Comparison of ENCODE assay signal across 21 cellular contexts in the genomic region with DNA sequence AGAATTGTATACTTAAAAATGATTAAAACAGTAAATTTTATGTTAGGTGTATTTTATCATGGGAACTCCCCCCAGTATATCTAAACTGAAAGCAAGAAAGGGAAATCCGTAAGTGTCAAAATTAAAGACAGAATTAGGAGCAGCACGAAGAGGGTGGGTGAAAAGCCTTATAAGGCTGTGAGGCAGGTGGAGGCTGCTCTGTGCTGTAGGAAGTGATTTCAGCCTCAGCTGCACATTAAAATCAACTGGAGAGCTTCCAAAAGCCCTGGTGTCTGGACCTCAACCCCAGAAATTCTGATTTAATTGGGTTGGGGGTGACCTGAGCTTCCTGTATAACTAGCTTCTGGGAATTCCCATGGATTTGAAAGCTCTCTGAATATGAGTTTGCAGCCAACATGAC.
DNase-seq lines count a peak whose midpoint lies in the region; ATAC-seq, FAIRE-seq and TF ChIP-seq lines count a peak whose summit lies in the region.
"Had no signal": no experiment of that assay in that cellular context is flagged by ENCODE, and none has a peak within 500 bp of the region (broad histone marks: within the 10 kb centered on the region; RNA-seq: fewer than 3 reads in every experiment).

No MANE protein-coding gene starts in this region.

- CTCF ChIA-PET in endothelial cell of umbilical vein (lab: Charles Lee), result no interaction called here

- intact Hi-C loops in endothelial cell of umbilical vein (cut with micrococcal nuclease) (no loop called here), aorta (cut with DNase I) (no loop called here)

- H3K4me2 ChIP-seq in endothelial cell of umbilical vein (ENCODE audit: insufficient read depth, low read length), result no peak overlapping the region
- H3K4me2 ChIP-seq: KMS-11 had no signal

- H3K27me3 Mint-ChIP-seq in naive thymus-derived CD8-positive, alpha-beta T cell, result peaks cover 5 to 39% (median 12%) of the 10 kb centered on the region in 5 donors

- no peaks in the 10 kb centered on the region for H3K9me1 ChIP-seq in endothelial cell of umbilical vein (replicated peaks; ENCODE audit: control insufficient read depth, extremely low read depth, insufficient read depth, low read length)

- H3K4me1 ChIP-seq in endothelial cell of umbilical vein (ENCODE audit: control insufficient read depth, extremely low read depth, insufficient read depth, low read length) (no peaks in the 10 kb centered on the region), aorta (ENCODE audit: control insufficient read depth in 1 of 2, insufficient read depth in 2 of 2, low read length in 2 of 2) (no peaks in the 10 kb centered on the region)
- H3K4me1 ChIP-seq: Caco-2, Peyer's patch had no signal

- no peak overlapping the region for H3K4me3 Mint-ChIP-seq in naive thymus-derived CD8-positive, alpha-beta T cell
- H3K4me3 Mint-ChIP-seq: H9, T-helper 17 cell had no signal

- H2AFZ ChIP-seq in endothelial cell of umbilical vein (ENCODE audit: low read depth, low read length), result no peak overlapping the region

- H3K27ac ChIP-seq in endothelial cell of umbilical vein (ENCODE audit: insufficient read depth, low read depth, low read length) (no peak overlapping the region), aorta (ENCODE audit: low read depth in 1 of 2, low read length in 2 of 2) (no peak overlapping the region)
- H3K27ac ChIP-seq: KMS-11, Peyer's patch had no signal

- H3K27me3 ChIP-seq in endothelial cell of umbilical vein (ENCODE audit: control insufficient read depth in 2 of 2, insufficient read depth in 2 of 2, low read length in 2 of 2) (no peaks in the 10 kb centered on the region), H7 (ENCODE audit: control insufficient read depth, insufficient read depth, low read length) (no peaks in the 10 kb centered on the region), aorta (ENCODE audit: control insufficient read depth in 1 of 2, insufficient read depth in 2 of 2, low read length in 1 of 2) (no peaks in the 10 kb centered on the region)
- H3K27me3 ChIP-seq: MG63, Peyer's patch had no signal

- DNase-seq in GM13977 (ENCODE audit: low spot score), result peak; percentile 8
- peak; percentile 45 for DNase-seq in endothelial cell of umbilical vein (ENCODE audit: low read depth, low spot score)
- DNase-seq in naive thymus-derived CD8-positive, alpha-beta T cell, result no peak
- DNase-seq in H7, result no peak
- DNase-seq in aorta, result no peak
- DNase-seq in amygdala (lab: John Stamatoyannopoulos, UW), result no peak
- DNase-seq: AML-193, Caco-2, H9, MG63, NCI-H1105, NCI-H1694 treated with DMSO at 0.1 percent for 48 hours, NCI-H446, Peyer's patch, Right ventricle myocardium superior, T-helper 17 cell had no signal

- H3K9me3 ChIP-seq in endothelial cell of umbilical vein (replicated peaks; ENCODE audit: control insufficient read depth, insufficient read depth, low read length), result no peaks in the 10 kb centered on the region
- no peaks in the 10 kb centered on the region for H3K9me3 ChIP-seq in aorta (ENCODE audit: control insufficient read depth, low read length)
- H3K9me3 ChIP-seq: MG63, Peyer's patch had no signal

- POLR2A ChIA-PET in endothelial cell of umbilical vein (lab: Charles Lee), result no interaction called here
- POLR2A ChIA-PET in naive thymus-derived CD8-positive, alpha-beta T cell (lab: Charles Lee), result no interaction called here

- no peak for FAIRE-seq in endothelial cell of umbilical vein (lab: Jason Lieb, UNC)
- FAIRE-seq: GM12891 had no signal

- H3K36me3 Mint-ChIP-seq in naive thymus-derived CD8-positive, alpha-beta T cell, result no peaks in the 10 kb centered on the region

- in situ Hi-C loops in GM13977 (cut with MboI; ENCODE audit: low pct_unique_long_range_greater_than_20kb, low sequenced_read_pairs, unreplicated experiment), result no loop called here

- no TSS peak for BruUV-seq in endothelial cell of umbilical vein (replicated peaks; lab: Mats Ljungman, UMichigan)

- TF ChIP-seq CTCF in GM13977 (IDR thresholded peaks at IDR 0.05; ENCODE audit: extremely low read depth, insufficient read depth, missing control alignments) (no peak), endothelial cell of umbilical vein (IDR thresholded peaks at IDR 0.05; ENCODE audit: extremely low read depth in 1 of 2, insufficient read depth in 1 of 2, low read depth in 1 of 2, low read length in 2 of 2) (no peak)

- H3K4me3 ChIP-seq in endothelial cell of umbilical vein (replicated peaks in 1 of 3; ENCODE audit: insufficient read depth in 1 of 3, low read depth in 1 of 3, low read length in 3 of 3), result no peak overlapping the region
- no peak overlapping the region for H3K4me3 ChIP-seq in H7 (ENCODE audit: insufficient read depth, low read depth, low read length)
- H3K4me3 ChIP-seq in aorta (ENCODE audit: low read length in 2 of 2), result no peak overlapping the region
- H3K4me3 ChIP-seq: MG63, Peyer's patch had no signal

- no peak for TF ChIP-seq POLR2A in endothelial cell of umbilical vein (IDR thresholded peaks at IDR 0.05; ENCODE audit: low read depth, low read length)

- peaks cover 0 to 6% (median 0%) of the 10 kb centered on the region in 9 donors for H3K9me3 Mint-ChIP-seq in naive thymus-derived CD8-positive, alpha-beta T cell
- H3K9me3 Mint-ChIP-seq: H9 had no signal

- H3K36me3 ChIP-seq in endothelial cell of umbilical vein (ENCODE audit: control insufficient read depth in 2 of 2, extremely low read depth in 1 of 2, insufficient read depth in 2 of 2, low read length in 2 of 2), result no peaks in the 10 kb centered on the region
- H3K36me3 ChIP-seq in H7 (replicated peaks; ENCODE audit: control insufficient read depth, insufficient read depth, low read length), result no peaks in the 10 kb centered on the region
- H3K36me3 ChIP-seq in aorta (ENCODE audit: control insufficient read depth in 1 of 2, insufficient read depth in 2 of 2, low read length in 1 of 2), result no peaks in the 10 kb centered on the region
- H3K36me3 ChIP-seq: MG63, Peyer's patch had no signal

- H4K20me1 ChIP-seq in endothelial cell of umbilical vein (replicated peaks; ENCODE audit: control insufficient read depth, extremely low read depth, insufficient read depth, low read length), result no peaks in the 10 kb centered on the region

- ATAC-seq in GM21381 (IDR thresholded peaks at IDR 0.05; ENCODE audit: unreplicated experiment), result peak; percentile 48
- peak; percentile 66 for ATAC-seq in HG03095 (IDR thresholded peaks at IDR 0.05; ENCODE audit: unreplicated experiment)
- no peak for ATAC-seq in naive thymus-derived CD8-positive, alpha-beta T cell
- no peak for ATAC-seq in aorta (ENCODE audit: low FRiP score)
- ATAC-seq: SK-N-SH treated with all-trans-retinoic acid at 6 μM for 48 hours, T-helper 17 cell had no signal

- dilution Hi-C loops in endothelial cell of umbilical vein (cut with MboI; ENCODE audit: extremely low pct_ligation_motif_present, low sequenced_read_pairs), result no loop called here

- no peak overlapping the region for H3K9ac ChIP-seq in endothelial cell of umbilical vein (replicated peaks; ENCODE audit: extremely low read depth, insufficient read depth, low read length)
- H3K9ac ChIP-seq: KMS-11 had no signal

- H3K4me1 Mint-ChIP-seq in naive thymus-derived CD8-positive, alpha-beta T cell, result no peaks in the 10 kb centered on the region
- H3K4me1 Mint-ChIP-seq: T-helper 17 cell had no signal

- H3K79me2 ChIP-seq in endothelial cell of umbilical vein (ENCODE audit: control insufficient read depth, insufficient read depth, low read length), result no peaks in the 10 kb centered on the region

- peak overlapping the region in 1 of 10 donors; percentile 46 for H3K27ac Mint-ChIP-seq in naive thymus-derived CD8-positive, alpha-beta T cell
- H3K27ac Mint-ChIP-seq: H9, T-helper 17 cell had no signal

- 30 to 45% methylated on average over 2 of the region's 2 CpGs for WGBS in aorta, 2 donors

TF ChIP-seq in endothelial cell of umbilical vein, 7 proteins besides CTCF, POLR2A, EP300 and RAD21:
- TF ChIP-seq JUN (IDR thresholded peaks at IDR 0.05; ENCODE audit: borderline replicate concordance, insufficient read depth, insufficient read length, low read depth), result no peak
- TF ChIP-seq MYC (IDR thresholded peaks at IDR 0.05; ENCODE audit: low read depth, low read length), result no peak
- TF ChIP-seq POLR2AphosphoS5 (IDR thresholded peaks at IDR 0.05; ENCODE audit: insufficient read depth, low read depth, low read length), result no peak
- TF ChIP-seq GATA2 (IDR thresholded peaks at IDR 0.05; ENCODE audit: insufficient read depth, insufficient read length, low read depth, low read length), result no peak
- no peak for TF ChIP-seq EZH2 (IDR thresholded peaks at IDR 0.05; ENCODE audit: borderline replicate concordance, low read depth, low read length, severe bottlenecking)
- TF ChIP-seq, protein P1, sequence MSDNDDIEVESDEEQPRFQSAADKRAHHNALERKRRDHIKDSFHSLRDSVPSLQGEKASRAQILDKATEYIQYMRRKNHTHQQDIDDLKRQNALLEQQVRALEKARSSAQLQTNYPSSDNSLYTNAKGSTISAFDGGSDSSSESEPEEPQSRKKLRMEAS (IDR thresholded peaks at IDR 0.05; ENCODE audit: insufficient read depth, insufficient read length), result no peak
- no peak for TF ChIP-seq FOS (IDR thresholded peaks at IDR 0.05; ENCODE audit: borderline replicate concordance, insufficient read depth, low read length)

Comparison
In these comparisons a context has a peak if more than half of its experiments do, and no peak if none do; other contexts are left out.
1. DNase-seq: peak in GM13977 (single experiment) and endothelial cell of umbilical vein (single experiment); none in naive thymus-derived CD8-positive, alpha-beta T cell (0 of 10), H7 (single experiment), aorta (0 of 2) and amygdala (0 of 56).
2. ATAC-seq: peak in GM21381 (single experiment) and HG03095 (single experiment); none in naive thymus-derived CD8-positive, alpha-beta T cell (0 of 2) and aorta (single experiment).